Comparison of ENCODE assay signal across 14 cellular contexts in genomic region chr2:201854221-201854801, GRCh38. TPM values are rescaled to one million over a fixed set of nuclear protein-coding genes. Genes with fewer than 3 reads are reported as not detected.
A peak's percentile ranks its signal among the peaks of the same experiment; 100 is the strongest.
DNase-seq lines count a peak whose midpoint lies in the region; FAIRE-seq and TF ChIP-seq lines count a peak whose summit lies in the region.
"Had no signal": no experiment of that assay in that cellular context is flagged by ENCODE, and none has a peak within 500 bp of the region (broad histone marks: within the 10 kb centered on the region; RNA-seq: fewer than 3 reads in every experiment).

No MANE protein-coding gene starts in this region.

- no peak for TF ChIP-seq POLR2A in H54 (IDR thresholded peaks at IDR 0.05; ENCODE audit: low read depth, low read length)

- H3K4me3 ChIP-seq in SJSA1, result peak overlapping the region; percentile 21
- H3K4me3 ChIP-seq in fibroblast of mammary gland (ENCODE audit: control insufficient read depth, low read depth, low read length), result no peak overlapping the region
- H3K4me3 ChIP-seq in skeletal muscle cell (ENCODE audit: low read depth, low read length), result peak overlapping the region; percentile 6

- no peaks in the 10 kb centered on the region for H3K36me3 ChIP-seq in SJSA1

- intact Hi-C loops in cardiac septum (cut with DNase I), result no loop called here

- TF ChIP-seq CTCF in fibroblast of mammary gland (conservative IDR thresholded peaks at IDR 0.05; ENCODE audit: control insufficient read depth, insufficient read depth, low read depth, low read length), result no peak

- no peaks in the 10 kb centered on the region for H3K27me3 ChIP-seq in SJSA1 (replicated peaks)

- DNase-seq in H54 (ENCODE audit: insufficient read length, low spot score) (peak; percentile 46), SJSA1 (ENCODE audit: low read depth in 1 of 2, low spot score in 2 of 2) (peak; percentile 88 to 93), fibroblast of mammary gland (ENCODE audit: low read depth) (peak; percentile 98), skeletal muscle cell (ENCODE audit: low read depth) (peak; percentile 97), hippocampal formation (lab: John Stamatoyannopoulos, UW) (no peak), DMS114 treated with DMSO at 0.1 percent for 48 hours (lab: John Stamatoyannopoulos, UW; ENCODE audit: unreplicated experiment) (no peak), cardiac septum (ENCODE audit: low spot score) (no peak), hypothalamus (lab: John Stamatoyannopoulos, UW) (no peak)
- DNase-seq: GDM1; head of caudate nucleus; naive thymus-derived CD4-positive, alpha-beta T cell; NCI-H2171 treated with DMSO at 0.1 percent for 48 hours; T-helper 1 cell had no signal

- peak overlapping the region; percentile 98 for H3K27ac ChIP-seq in SJSA1

- H3K4me1 ChIP-seq in SJSA1 (replicated peaks), result peaks cover 51% of the 10 kb centered on the region

- no peaks in the 10 kb centered on the region for H3K9me3 ChIP-seq in SJSA1 (replicated peaks)

- peak; percentile 97 for FAIRE-seq in H54 (lab: Jason Lieb, UNC)

RNA-seq across cellular contexts. Expression of gene CDK15, which starts 48.0 kb away (rescaled TPM):
- 11.6 and 29.4 TPM in 2 replicates for total RNA-seq in SJSA1 (2014; rRNA removed; shearing (Covaris generic))
- 0.22 TPM for total RNA-seq in cardiac septum
- total RNA-seq: HT-29; naive thymus-derived CD4-positive, alpha-beta T cell had no signal

Comparison
In these comparisons a context has a peak if more than half of its experiments do, and no peak if none do; other contexts are left out.
1. DNase-seq: peak in H54 (single experiment), SJSA1 (2 of 2), fibroblast of mammary gland (single experiment) and skeletal muscle cell (single experiment); none in hippocampal formation (0 of 2), DMS114 treated with DMSO at 0.1 percent for 48 hours (single experiment), cardiac septum (single experiment) and hypothalamus (0 of 51).
2. RNA of gene CDK15, which starts 48.0 kb away (total RNA-seq): 11.6 to 29.4 TPM in SJSA1; 0.22 TPM in cardiac septum (single experiment); every median in the first group is over 10 times any median in the second.